Comparison of ENCODE assay signal across 8 cellular contexts in genomic region chr18:21914739-21915319, GRCh38.
DNase-seq lines count a peak whose midpoint lies in the region; ATAC-seq, FAIRE-seq and TF ChIP-seq lines count a peak whose summit lies in the region.

No MANE protein-coding gene starts in this region.

- ATAC-seq in GM21737 (IDR thresholded peaks at IDR 0.05; ENCODE audit: unreplicated experiment) = no peak
- no peak for ATAC-seq in GM21423 (IDR thresholded peaks at IDR 0.05; ENCODE audit: unreplicated experiment)
- ATAC-seq in GM21723 (IDR thresholded peaks at IDR 0.05; ENCODE audit: unreplicated experiment) = no peak

- peak; percentile 37 for TF ChIP-seq CTCF in D721Med (IDR thresholded peaks at IDR 0.05; ENCODE audit: insufficient read depth, missing control alignments)

- intact Hi-C loops in head of caudate nucleus (cut with DNase I) = no loop called here

- DNase-seq in D721Med (ENCODE audit: insufficient read length, low spot score) (no peak), HuH-7 (ENCODE audit: low spot score) (peak; percentile 56), iPS-NIHi7 (ENCODE audit: extremely low spot score) (peak; percentile 72), head of caudate nucleus (no peak)

- FAIRE-seq in D721Med (lab: Jason Lieb, UNC) = no peak
- FAIRE-seq in TTC549 (lab: Jason Lieb, UNC) = peak; percentile 66

Comparison
In these comparisons a context has a peak if more than half of its experiments do, and no peak if none do; other contexts are left out.
1. DNase-seq: peak in HuH-7 (single experiment) and iPS-NIHi7 (single experiment); none in D721Med (single experiment) and head of caudate nucleus (0 of 42).